1 cellular context compared by ENCODE assay signal in the genomic region with DNA sequence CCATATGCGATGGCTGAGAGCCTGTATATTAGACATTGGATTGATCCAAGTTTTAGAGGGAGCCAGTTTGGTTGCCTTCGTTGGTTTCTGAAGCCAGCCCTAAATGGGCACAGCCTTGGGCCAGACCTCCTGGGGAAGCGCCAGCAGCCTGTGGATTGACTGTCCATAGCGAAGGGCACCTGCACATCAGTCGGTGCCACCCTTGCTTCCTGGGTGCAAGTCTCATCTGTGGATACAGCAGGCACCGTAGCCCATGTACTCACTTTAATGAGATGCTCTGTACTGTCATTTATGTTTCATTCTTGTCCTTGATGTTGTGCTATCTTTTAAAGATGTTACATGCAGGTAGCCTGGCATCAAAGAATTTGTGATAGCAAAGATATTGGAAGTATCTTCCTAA.
TF ChIP-seq lines count a peak whose summit lies in the region.

No MANE protein-coding gene starts in this region.

TF ChIP-seq in H1, 55 proteins besides CTCF, POLR2A, EP300 and RAD21:
- TF ChIP-seq EGR1 (IDR thresholded peaks at IDR 0.05; ENCODE audit: borderline replicate concordance, low read depth, low read length) (no peak), FOSL1 (IDR thresholded peaks at IDR 0.05; ENCODE audit: insufficient read depth, low read depth, low read length) (no peak), SP4 (IDR thresholded peaks at IDR 0.05; ENCODE audit: low read length) (no peak), TAF7 (optimal IDR thresholded peaks at IDR 0.05; ENCODE audit: borderline replicate concordance, low read depth, low read length) (no peak), SIX5 (IDR thresholded peaks at IDR 0.05; ENCODE audit: low read depth, low read length) (no peak), SRF (IDR thresholded peaks at IDR 0.05; ENCODE audit: low read depth, low read length) (no peak), CHD1 (IDR thresholded peaks at IDR 0.05; ENCODE audit: low read depth, low read length) (no peak), CBX8 (IDR thresholded peaks at IDR 0.05; ENCODE audit: borderline replicate concordance, low read depth, low read length) (no peak), TEAD4 (IDR thresholded peaks at IDR 0.05; ENCODE audit: low read depth, low read length) (no peak), SIRT6 (IDR thresholded peaks at IDR 0.05; ENCODE audit: low read length) (no peak), CBX5 (IDR thresholded peaks at IDR 0.05; ENCODE audit: low read depth, low read length) (no peak), TCF12 (IDR thresholded peaks at IDR 0.05; ENCODE audit: low read depth, low read length) (no peak), NANOG (IDR thresholded peaks at IDR 0.05; ENCODE audit: insufficient read depth, low read depth, low read length, poor library complexity, severe bottlenecking) (no peak), CREB1 (IDR thresholded peaks at IDR 0.05) (no peak), GABPA (IDR thresholded peaks at IDR 0.05; ENCODE audit: borderline replicate concordance, insufficient read depth, low read length) (no peak)
- TF ChIP-seq, protein P1, sequence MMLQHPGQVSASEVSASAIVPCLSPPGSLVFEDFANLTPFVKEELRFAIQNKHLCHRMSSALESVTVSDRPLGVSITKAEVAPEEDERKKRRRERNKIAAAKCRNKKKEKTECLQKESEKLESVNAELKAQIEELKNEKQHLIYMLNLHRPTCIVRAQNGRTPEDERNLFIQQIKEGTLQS (IDR thresholded peaks at IDR 0.05; ENCODE audit: insufficient read depth, low read depth, low read length), result no peak
